Comparison of ENCODE assay signal across 15 cellular contexts in the genomic region with DNA sequence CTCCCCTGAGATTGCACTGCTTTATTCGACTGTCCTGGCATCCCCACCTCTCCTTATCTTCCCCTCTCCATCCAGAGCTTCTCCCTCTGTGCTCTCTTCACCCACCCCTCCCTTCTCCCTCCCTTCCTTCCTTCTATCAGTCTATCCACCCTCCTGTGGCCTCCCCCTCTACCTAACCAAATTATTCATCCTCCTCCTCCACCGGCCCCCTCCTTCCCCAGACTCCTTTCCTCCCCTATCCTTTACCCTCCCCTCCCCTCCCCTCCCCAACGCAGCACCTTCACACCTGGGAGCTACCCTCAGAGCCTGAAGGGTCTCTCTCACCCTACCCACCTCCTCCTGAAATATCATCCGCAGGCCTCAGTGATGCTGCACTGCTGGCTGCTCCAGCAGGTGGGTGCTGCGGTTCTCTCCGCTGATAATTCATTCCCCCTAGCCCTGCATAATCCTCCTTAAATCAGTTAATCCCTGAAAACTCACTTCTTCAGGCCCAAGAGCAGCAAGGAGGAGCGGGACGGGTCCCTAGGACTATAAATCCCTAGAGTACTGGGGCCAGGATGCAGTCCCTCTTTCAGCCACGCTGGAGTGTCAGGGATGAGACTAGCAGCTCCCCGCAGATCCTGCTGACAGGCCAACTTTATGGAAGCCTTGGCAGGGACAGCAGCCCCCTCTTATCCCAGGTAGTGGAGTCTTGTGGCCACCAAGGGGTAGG.
"Had no signal": no experiment of that assay in that cellular context is flagged by ENCODE, and none has a peak within 500 bp of the region (broad histone marks: within the 10 kb centered on the region; RNA-seq: fewer than 3 reads in every experiment).

No MANE protein-coding gene starts in this region.

- DNase-seq: activated CD4-positive, alpha-beta T cell treated with anti-CD3 and anti-CD28 coated beads, Interleukin-2, amount 50 U/mL, for 4 hours; activated effector memory CD4-positive, alpha-beta T cell treated with Interleukin-2 at 50 U/mL for 16 hours; activated T-cell treated with anti-CD3 and anti-CD28 coated beads, Interleukin-2, amount 50 U/mL, for 1 hour; amygdala; colonic mucosa; effector CD4-positive, alpha-beta T cell; natural killer cell; stimulated activated CD4-positive, alpha-beta T cell treated with anti-CD3 and anti-CD28 coated beads, Interleukin-2, amount 100 ng/mL, for 48 hours; stimulated activated naive CD4-positive, alpha-beta T cell treated with Interleukin-2 at 50 U/mL for 16 hours had no signal

- H3K4me1 ChIP-seq: colonic mucosa had no signal

- H3K36me3 Mint-ChIP-seq: activated naive CD4-positive, alpha-beta T cell treated with anti-CD3 and anti-CD28 coated beads, Interleukin-2, amount 50 U/mL, for 24 hours; memory B cell; natural killer cell; type B pancreatic cell had no signal

- H3K27ac Mint-ChIP-seq: activated naive CD4-positive, alpha-beta T cell treated with anti-CD3 and anti-CD28 coated beads, Interleukin-2, amount 50 U/mL, for 24 hours; memory B cell; natural killer cell; type B pancreatic cell had no signal

- H3K9me3 ChIP-seq: colonic mucosa, heart right ventricle had no signal

- H3K4me3 Mint-ChIP-seq: activated naive CD4-positive, alpha-beta T cell treated with anti-CD3 and anti-CD28 coated beads, Interleukin-2, amount 50 U/mL, for 24 hours; memory B cell; natural killer cell; type B pancreatic cell had no signal

- H3K4me3 ChIP-seq: colonic mucosa, heart right ventricle had no signal

- H3K4me1 Mint-ChIP-seq: activated naive CD4-positive, alpha-beta T cell treated with anti-CD3 and anti-CD28 coated beads, Interleukin-2, amount 50 U/mL, for 24 hours; memory B cell; natural killer cell had no signal

- H3K27me3 ChIP-seq: colonic mucosa had no signal

- H3K27me3 Mint-ChIP-seq: activated naive CD4-positive, alpha-beta T cell treated with anti-CD3 and anti-CD28 coated beads, Interleukin-2, amount 50 U/mL, for 24 hours had no signal

- H3K36me3 ChIP-seq: colonic mucosa, heart right ventricle had no signal

- H3K27ac ChIP-seq: colonic mucosa had no signal

- H3K9me3 Mint-ChIP-seq: activated naive CD4-positive, alpha-beta T cell treated with anti-CD3 and anti-CD28 coated beads, Interleukin-2, amount 50 U/mL, for 24 hours; memory B cell; natural killer cell; type B pancreatic cell had no signal

- ATAC-seq: activated CD4-positive, CD25-positive, alpha-beta regulatory T cell treated with anti-CD3 and anti-CD28 coated beads, Interleukin-2, amount 50 U/mL, for 24 hours; left lobe of liver; natural killer cell had no signal
